17 cellular contexts compared by ENCODE assay signal in genomic region chr7:149765399-149766121, GRCh38. TPM values are rescaled to one million over a fixed set of nuclear protein-coding genes. Genes with fewer than 3 reads are reported as not detected.
DNase-seq lines count a peak whose midpoint lies in the region; ATAC-seq lines count a peak whose summit lies in the region.
"Had no signal": no experiment of that assay in that cellular context is flagged by ENCODE, and none has a peak within 500 bp of the region (broad histone marks: within the 10 kb centered on the region; RNA-seq: fewer than 3 reads in every experiment).

No MANE protein-coding gene starts in this region.

- H2BK15ac ChIP-seq in mesendoderm (replicated peaks; ENCODE audit: low read depth): no peak overlapping the region

- H3K27ac ChIP-seq in HUES64 (ENCODE audit: low read depth, low read length) (no peak overlapping the region), ectodermal cell (ENCODE audit: insufficient read depth, low read depth, low read length, poor library complexity, severe bottlenecking) (no peak overlapping the region), mesendoderm (ENCODE audit: low read depth, low read length) (no peak overlapping the region), skeletal muscle tissue (ENCODE audit: low read depth, low read length) (no peak overlapping the region)

- no peaks in the 10 kb centered on the region for H3K36me3 ChIP-seq in HUES64 (ENCODE audit: insufficient read depth, low read length)
- H3K36me3 ChIP-seq in ectodermal cell (ENCODE audit: control insufficient read depth, insufficient read depth, low read length): no peaks in the 10 kb centered on the region
- H3K36me3 ChIP-seq in mesendoderm (ENCODE audit: control insufficient read depth, insufficient read depth, low read length): no peaks in the 10 kb centered on the region
- H3K36me3 ChIP-seq in skeletal muscle tissue (ENCODE audit: control insufficient read depth in 3 of 3, insufficient read depth in 3 of 3, low read length in 3 of 3): no peaks in the 10 kb centered on the region

- H3K79me2 ChIP-seq in mesendoderm (ENCODE audit: control insufficient read depth, insufficient read depth, low read length): no peaks in the 10 kb centered on the region

- H3K9ac ChIP-seq in HUES64 (ENCODE audit: low read depth, low read length) (0 out of 2 replicates have a peak overlapping the region, but pooled peaks have one; percentile 22), mesendoderm (ENCODE audit: low read length) (no peak overlapping the region), skeletal muscle tissue (ENCODE audit: low read depth in 1 of 3, low read length in 3 of 3) (peak overlapping the region in 1 of 3 donors; percentile 16)

- H3K18ac ChIP-seq in mesendoderm (ENCODE audit: low read length): no peak overlapping the region

- H3K56ac ChIP-seq in mesendoderm (ENCODE audit: low read length): peak overlapping the region; percentile 7

- H3K4me2 ChIP-seq in mesendoderm (ENCODE audit: low read length): no peak overlapping the region

- no peak overlapping the region for H4K5ac ChIP-seq in mesendoderm (ENCODE audit: low read length)

- no peak overlapping the region for H4K8ac ChIP-seq in mesendoderm (ENCODE audit: low read depth, low read length)

- H2AK5ac ChIP-seq in mesendoderm (ENCODE audit: low read length): no peak overlapping the region

- H3K9me3 ChIP-seq in HUES64 (ENCODE audit: insufficient read depth, low read depth, low read length): no peaks in the 10 kb centered on the region
- H3K9me3 ChIP-seq in ectodermal cell (ENCODE audit: control insufficient read depth, low read length): no peaks in the 10 kb centered on the region
- no peaks in the 10 kb centered on the region for H3K9me3 ChIP-seq in skeletal muscle tissue (ENCODE audit: control insufficient read depth in 3 of 3, low read length in 3 of 3)
- H3K9me3 ChIP-seq: Caco-2 had no signal

- no peak overlapping the region for H3K23ac ChIP-seq in mesendoderm (ENCODE audit: low read length)

- DNase-seq in mesendoderm (no peak), H4 (ENCODE audit: low spot score) (no peak)
- DNase-seq: Caco-2; central memory CD4-positive, alpha-beta T cell; effector memory CD4-positive, alpha-beta T cell; hypothalamus; naive B cell; NCI-H1694 treated with DMSO at 0.1 percent for 48 hours; T-helper 17 cell had no signal

- H3K4me3 ChIP-seq in HUES64 (ENCODE audit: low read length) (peak overlapping the region; percentile 43), ectodermal cell (ENCODE audit: insufficient read depth, low read depth, low read length) (peak overlapping the region; percentile 12), mesendoderm (ENCODE audit: low read length) (no peak overlapping the region), skeletal muscle tissue (ENCODE audit: low read length in 3 of 3) (peak overlapping the region in 2 of 3 donors; percentile 23 to 61)
- H3K4me3 ChIP-seq: GM12878 had no signal

- WGBS in HUES64: 3% methylated on average over 76 of the region's 76 CpGs
- 3 to 4% methylated on average over 76 of the region's 76 CpGs for WGBS in ectodermal cell, 2 experiments
- no CpG with 5 or more reads among the region's 76 CpGs for WGBS in mesendoderm (ENCODE audit: extremely low coverage, insufficient coverage, low lambda C conversion rate)

- H3K79me1 ChIP-seq in mesendoderm (ENCODE audit: low read length): no peaks in the 10 kb centered on the region

- H3K4ac ChIP-seq in mesendoderm (ENCODE audit: low read depth, low read length): no peak overlapping the region

- H2BK120ac ChIP-seq in mesendoderm (ENCODE audit: low read depth, low read length): no peak overlapping the region

- H3K4me1 ChIP-seq in HUES64 (ENCODE audit: insufficient read depth, low read length) (no peaks in the 10 kb centered on the region), ectodermal cell (ENCODE audit: control insufficient read depth, insufficient read depth, low read length) (peaks cover 16% of the 10 kb centered on the region), mesendoderm (ENCODE audit: control insufficient read depth, low read depth, low read length) (no peaks in the 10 kb centered on the region), skeletal muscle tissue (ENCODE audit: control insufficient read depth in 3 of 3, insufficient read depth in 3 of 3, low read length in 3 of 3) (peaks cover 5 to 20% (median 11%) of the 10 kb centered on the region in 3 donors)
- H3K4me1 ChIP-seq: Caco-2 had no signal

- H2BK5ac ChIP-seq in mesendoderm (ENCODE audit: low read length): no peak overlapping the region

- ATAC-seq in GM21825 (IDR thresholded peaks at IDR 0.05; ENCODE audit: unreplicated experiment) (no peak), HG02678 (IDR thresholded peaks at IDR 0.05; ENCODE audit: unreplicated experiment) (no peak)
- ATAC-seq: activated T-helper 17 cell treated with anti-CD3 and anti-CD28 coated beads, Interleukin-2, amount 50 U/mL, for 72 hours; GM12878; T-helper 17 cell had no signal

- peaks cover 100% of the 10 kb centered on the region for H3K27me3 ChIP-seq in HUES64 (ENCODE audit: insufficient read depth, low read length)
- H3K27me3 ChIP-seq in ectodermal cell (ENCODE audit: control insufficient read depth, insufficient read depth, low read length, poor library complexity, severe bottlenecking): peaks cover 96% of the 10 kb centered on the region
- H3K27me3 ChIP-seq in mesendoderm (ENCODE audit: insufficient read depth, low read length, poor library complexity): peaks cover 75% of the 10 kb centered on the region
- H3K27me3 ChIP-seq in skeletal muscle tissue (ENCODE audit: control insufficient read depth in 3 of 3, insufficient read depth in 3 of 3, low read length in 3 of 3): peaks cover 27 to 60% (median 34%) of the 10 kb centered on the region in 3 donors

RNA-seq across cellular contexts. Expression of gene ZNF467, which starts 7.8 kb away (rescaled TPM):
- 1.0 TPM for polyA plus RNA-seq in HUES64 (2013, experiment 1 of 2)
- 1.1 TPM for polyA plus RNA-seq in HUES64 (2013, experiment 2 of 2)
- polyA plus RNA-seq in ectodermal cell (2013, experiment 1 of 4): 7.2 TPM
- polyA plus RNA-seq in ectodermal cell (2013, experiment 2 of 4): 7.1 TPM
- 9.3 TPM for polyA plus RNA-seq in ectodermal cell (2013, experiment 3 of 4)
- polyA plus RNA-seq in ectodermal cell (2013, experiment 4 of 4): 9.0 TPM
- 0.04 TPM for polyA plus RNA-seq in mesendoderm (2013, experiment 1 of 2)
- polyA plus RNA-seq in mesendoderm (2013, experiment 2 of 2): 0.08 TPM
- total RNA-seq in skeletal muscle tissue: 2.1 TPM
- 1.1 and 3.0 TPM in 2 replicates for total RNA-seq in H4 (2014; rRNA removed; shearing (Covaris generic))
- total RNA-seq: GM12878 had no signal
- polyA plus RNA-seq: GM12878, IgD-negative memory B cell had no signal
